In the genomic region with DNA sequence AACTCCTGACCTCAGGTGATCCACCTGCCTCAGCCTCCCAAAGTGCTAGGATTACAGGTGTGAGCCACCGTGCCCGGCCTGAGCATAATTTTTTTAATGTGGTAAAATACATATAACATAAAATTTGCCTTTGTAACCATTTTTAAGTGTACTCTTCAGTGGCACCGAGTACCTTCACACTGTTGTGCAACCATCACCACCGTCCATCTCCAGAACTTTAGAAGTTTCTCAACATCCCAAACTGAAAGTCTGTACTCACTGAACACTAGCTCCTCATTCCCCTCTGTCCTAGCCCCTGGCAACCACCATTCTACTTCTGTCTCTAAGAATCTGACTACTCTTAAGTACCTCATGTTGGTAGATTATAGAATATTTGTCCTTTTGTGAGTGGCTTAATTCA, we compare ENCODE assay signal across 21 cellular contexts.
"Had no signal": no experiment of that assay in that cellular context is flagged by ENCODE, and none has a peak within 500 bp of the region (broad histone marks: within the 10 kb centered on the region; RNA-seq: fewer than 3 reads in every experiment).

No MANE protein-coding gene starts in this region.

- H3K27ac Mint-ChIP-seq: activated naive CD8-positive, alpha-beta T cell treated with anti-CD3 and anti-CD28 coated beads for 36 hours; memory B cell had no signal

- FAIRE-seq: endometrium, pancreas had no signal

- H3K9me3 Mint-ChIP-seq: activated naive CD8-positive, alpha-beta T cell treated with anti-CD3 and anti-CD28 coated beads for 36 hours; activated T-cell treated with anti-CD3 and anti-CD28 coated beads, Interleukin-2, amount 50 U/mL, for 4 hours; memory B cell; natural killer cell treated with Interleukin-12 subunit alpha and Interleukin-12 subunit beta and Interleukin-15 and Interleukin-18, amount 100 ng/mL, for 72 hours; T-cell had no signal

- H3K4me3 Mint-ChIP-seq: activated naive CD8-positive, alpha-beta T cell treated with anti-CD3 and anti-CD28 coated beads for 36 hours; activated T-cell treated with anti-CD3 and anti-CD28 coated beads, Interleukin-2, amount 50 U/mL, for 4 hours; memory B cell; natural killer cell treated with Interleukin-12 subunit alpha and Interleukin-12 subunit beta and Interleukin-15 and Interleukin-18, amount 100 ng/mL, for 72 hours; T-cell had no signal

- H3K36me3 ChIP-seq: right atrium auricular region, thyroid gland had no signal

- H3K27ac ChIP-seq: right atrium auricular region, thyroid gland, upper lobe of right lung had no signal

- H3K4me3 ChIP-seq: heart right ventricle, pancreas, psoas muscle, right atrium auricular region, thyroid gland, upper lobe of right lung had no signal

- H3K36me3 Mint-ChIP-seq: memory B cell; natural killer cell treated with Interleukin-12 subunit alpha and Interleukin-12 subunit beta and Interleukin-15 and Interleukin-18, amount 100 ng/mL, for 72 hours had no signal

- DNase-seq: activated CD4-positive, alpha-beta T cell treated with anti-CD3 and anti-CD28 coated beads, Interleukin-2, amount 50 U/mL, for 4 hours; activated CD8-positive, alpha-beta memory T cell treated with anti-CD3 and anti-CD28 coated beads for 24 hours; activated CD8-positive, alpha-beta memory T cell treated with anti-CD3 and anti-CD28 coated beads, Interleukin-2, amount 50 U/mL, for 4 hours; activated gamma-delta T cell; activated naive CD8-positive, alpha-beta T cell treated with anti-CD3 and anti-CD28 coated beads for 36 hours; activated T-cell treated with anti-CD3 and anti-CD28 coated beads, Interleukin-2, amount 50 U/mL, for 4 hours; amygdala; heart right ventricle; islet precursor cell; left cardiac atrium; pancreas; psoas muscle; stimulated activated CD4-positive, alpha-beta T cell treated with anti-CD3 and anti-CD28 coated beads, Interleukin-4, amount 100 ng/mL, for 24 hours; stimulated activated naive CD8-positive, alpha-beta T cell treated with anti-CD3 and anti-CD28 coated beads, Interleukin-15, Interleukin-2, amounts not matched to agents 100 U/mL and 50 U/mL, for 24 hours; T-cell; thyroid gland; upper lobe of right lung had no signal

- H3K9me3 ChIP-seq: heart right ventricle, pancreas, psoas muscle, right atrium auricular region, thyroid gland, upper lobe of right lung had no signal

- H3K27me3 Mint-ChIP-seq: T-cell had no signal

- ATAC-seq: activated T-cell treated with anti-CD3 and anti-CD28 coated beads, Interleukin-2, amount 50 U/mL, for 4 hours; natural killer cell treated with Interleukin-12 subunit alpha and Interleukin-12 subunit beta and Interleukin-15 and Interleukin-18, amount 100 ng/mL, for 72 hours; pancreas; stimulated activated naive CD8-positive, alpha-beta T cell treated with anti-CD3 and anti-CD28 coated beads, Interleukin-15, Interleukin-2, amounts not matched to agents 100 U/mL and 50 U/mL, for 24 hours; T-cell; upper lobe of right lung had no signal

- H3K27me3 ChIP-seq: heart right ventricle, pancreas, right atrium auricular region, thyroid gland, upper lobe of right lung had no signal
